Comparison of ENCODE assay signal across 1 cellular context in the genomic region with DNA sequence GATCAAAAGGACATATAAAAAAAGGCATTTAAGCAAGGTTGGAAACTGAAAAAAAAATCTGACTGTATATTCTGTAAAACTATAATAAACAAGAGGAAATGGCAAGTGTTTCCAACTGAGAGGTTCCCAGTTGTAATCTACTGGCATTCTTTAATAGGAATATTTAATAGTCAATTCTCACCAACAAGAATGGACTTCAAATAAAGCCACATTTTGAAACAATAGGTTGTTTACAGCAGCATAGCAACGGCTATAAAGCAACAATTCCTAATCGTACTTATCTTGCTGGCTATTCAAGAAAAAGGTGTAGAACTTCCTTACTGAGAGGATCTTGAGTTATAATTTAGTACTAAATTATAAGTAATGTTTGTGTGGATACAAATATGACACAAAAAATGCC.
TF ChIP-seq lines count a peak whose summit lies in the region.

No MANE protein-coding gene starts in this region.

TF ChIP-seq in endothelial cell of umbilical vein, 7 proteins besides CTCF, POLR2A, EP300 and RAD21:
- no peak for TF ChIP-seq GATA2 (IDR thresholded peaks at IDR 0.05; ENCODE audit: insufficient read depth, insufficient read length, low read depth, low read length)
